Comparison of ENCODE assay signal across 20 cellular contexts in genomic region chr10:4202936-4203335, GRCh38.
DNase-seq lines count a peak whose midpoint lies in the region; FAIRE-seq and TF ChIP-seq lines count a peak whose summit lies in the region.
"Had no signal": no experiment of that assay in that cellular context is flagged by ENCODE, and none has a peak within 500 bp of the region (broad histone marks: within the 10 kb centered on the region; RNA-seq: fewer than 3 reads in every experiment).

No MANE protein-coding gene starts in this region.

- H3K4me1 ChIP-seq in GM23248 (ENCODE audit: insufficient read depth) (peaks cover 11% of the 10 kb centered on the region), adipocyte (ENCODE audit: control insufficient read depth, insufficient read depth, low read length) (no peaks in the 10 kb centered on the region), endothelial cell of umbilical vein (ENCODE audit: control insufficient read depth, extremely low read depth, insufficient read depth, low read length) (no peaks in the 10 kb centered on the region), smooth muscle cell (ENCODE audit: low read depth) (peaks cover 5% of the 10 kb centered on the region), endodermal cell (ENCODE audit: control insufficient read depth, insufficient read depth, low read length) (peaks cover 3% of the 10 kb centered on the region)
- H3K4me1 ChIP-seq: BLaER1, SJCRH30 had no signal

- no peak overlapping the region for H3K27ac Mint-ChIP-seq in endodermal cell
- H3K27ac Mint-ChIP-seq: CD4-positive, CD25-positive, alpha-beta regulatory T cell; GM23338; H9; HFFc6 had no signal

- no peaks in the 10 kb centered on the region for H3K36me3 Mint-ChIP-seq in endodermal cell (ENCODE audit: low read depth)
- H3K36me3 Mint-ChIP-seq: CD4-positive, CD25-positive, alpha-beta regulatory T cell had no signal

- no peak for DNase-seq in GM23248
- peak; percentile 18 for DNase-seq in adipocyte (ENCODE audit: low read depth)
- peak; percentile 72 for DNase-seq in endothelial cell of umbilical vein (ENCODE audit: low read depth, low spot score)
- no peak for DNase-seq in smooth muscle cell (lab: John Stamatoyannopoulos, UW; ENCODE audit: unreplicated experiment)
- DNase-seq in kidney tubule cell (ENCODE audit: low spot score), result no peak
- DNase-seq in NCI-H526 (lab: John Stamatoyannopoulos, UW), result no peak
- DNase-seq in endodermal cell, result no peak
- DNase-seq: CD4-positive, CD25-positive, alpha-beta regulatory T cell; H9; HFFc6; NCI-H1048; NCI-H1417; NCI-H1694; NCI-H2029 treated with DMSO at 0.1 percent for 48 hours; NCI-H510A had no signal

- no peak overlapping the region for H3K4me3 ChIP-seq in GM23248
- H3K4me3 ChIP-seq in adipocyte (ENCODE audit: low read length), result no peak overlapping the region
- no peak overlapping the region for H3K4me3 ChIP-seq in endothelial cell of umbilical vein (replicated peaks in 1 of 3; ENCODE audit: insufficient read depth in 1 of 3, low read depth in 1 of 3, low read length in 3 of 3)
- no peak overlapping the region for H3K4me3 ChIP-seq in smooth muscle cell
- no peak overlapping the region for H3K4me3 ChIP-seq in endodermal cell (ENCODE audit: low read length)
- H3K4me3 ChIP-seq: BLaER1, GM23338, SJCRH30 had no signal

- no peaks in the 10 kb centered on the region for H3K36me3 ChIP-seq in GM23248 (ENCODE audit: low read depth)
- H3K36me3 ChIP-seq in adipocyte (ENCODE audit: control insufficient read depth, insufficient read depth, low read length, severe bottlenecking), result no peaks in the 10 kb centered on the region
- no peaks in the 10 kb centered on the region for H3K36me3 ChIP-seq in endothelial cell of umbilical vein (ENCODE audit: control insufficient read depth in 2 of 2, extremely low read depth in 1 of 2, insufficient read depth in 2 of 2, low read length in 2 of 2)
- H3K36me3 ChIP-seq in smooth muscle cell (ENCODE audit: low read depth), result no peaks in the 10 kb centered on the region
- no peaks in the 10 kb centered on the region for H3K36me3 ChIP-seq in endodermal cell (ENCODE audit: control insufficient read depth, insufficient read depth, low read length)
- H3K36me3 ChIP-seq: BLaER1, SJCRH30 had no signal

- H2AFZ ChIP-seq in GM23248 (no peak overlapping the region), endothelial cell of umbilical vein (ENCODE audit: low read depth, low read length) (no peak overlapping the region), smooth muscle cell (ENCODE audit: low read depth) (no peak overlapping the region)
- H2AFZ ChIP-seq: GM23338 had no signal

- in situ Hi-C loops in GM23248 (cut with MboI), result no loop called here

- H3K9me3 ChIP-seq in GM23248 (ENCODE audit: low read depth) (no peaks in the 10 kb centered on the region), adipocyte (ENCODE audit: control insufficient read depth, low read length) (no peaks in the 10 kb centered on the region), endothelial cell of umbilical vein (replicated peaks; ENCODE audit: control insufficient read depth, insufficient read depth, low read length) (no peaks in the 10 kb centered on the region), smooth muscle cell (replicated peaks; ENCODE audit: low read depth) (no peaks in the 10 kb centered on the region), endodermal cell (ENCODE audit: control insufficient read depth, low read length) (no peaks in the 10 kb centered on the region)
- H3K9me3 ChIP-seq: BLaER1, SJCRH30 had no signal

- no peak overlapping the region for H3K9ac ChIP-seq in GM23248
- H3K9ac ChIP-seq in adipocyte (ENCODE audit: low read length), result no peak overlapping the region
- no peak overlapping the region for H3K9ac ChIP-seq in endothelial cell of umbilical vein (replicated peaks; ENCODE audit: extremely low read depth, insufficient read depth, low read length)
- no peak overlapping the region for H3K9ac ChIP-seq in smooth muscle cell (ENCODE audit: low read depth)
- no peak overlapping the region for H3K9ac ChIP-seq in endodermal cell (ENCODE audit: extremely low read depth, low read length, poor library complexity, severe bottlenecking)
- H3K9ac ChIP-seq: BLaER1 had no signal

- peaks cover 9% of the 10 kb centered on the region for H3K4me1 Mint-ChIP-seq in endodermal cell

- no peaks in the 10 kb centered on the region for H3K9me1 ChIP-seq in endothelial cell of umbilical vein (replicated peaks; ENCODE audit: control insufficient read depth, extremely low read depth, insufficient read depth, low read length)

- H3K79me2 ChIP-seq in GM23248 (ENCODE audit: insufficient read depth), result no peaks in the 10 kb centered on the region
- H3K79me2 ChIP-seq in endothelial cell of umbilical vein (ENCODE audit: control insufficient read depth, insufficient read depth, low read length), result no peaks in the 10 kb centered on the region
- no peaks in the 10 kb centered on the region for H3K79me2 ChIP-seq in smooth muscle cell (ENCODE audit: low read depth)

- H4K20me1 ChIP-seq in GM23248 (ENCODE audit: insufficient read depth), result no peaks in the 10 kb centered on the region
- no peaks in the 10 kb centered on the region for H4K20me1 ChIP-seq in endothelial cell of umbilical vein (replicated peaks; ENCODE audit: control insufficient read depth, extremely low read depth, insufficient read depth, low read length)
- H4K20me1 ChIP-seq in smooth muscle cell (ENCODE audit: low read depth), result no peaks in the 10 kb centered on the region
- H4K20me1 ChIP-seq: BLaER1 had no signal

- TF ChIP-seq POLR2A in endothelial cell of umbilical vein (IDR thresholded peaks at IDR 0.05; ENCODE audit: low read depth, low read length), result no peak

- H3K4me3 Mint-ChIP-seq in endodermal cell, result no peak overlapping the region
- H3K4me3 Mint-ChIP-seq: CD4-positive, CD25-positive, alpha-beta regulatory T cell; GM23338; H9; HFFc6 had no signal

- intact Hi-C loops in endothelial cell of umbilical vein (cut with micrococcal nuclease), result no loop called here

- WGBS in GM23248 (ENCODE audit: low coverage in 1 of 2, low lambda C conversion rate in 2 of 2, missing lambda C conversion rate in 2 of 2), 2 experiments, result 96 to 100% methylated on average over 1 of the region's 1 CpG
- WGBS in smooth muscle cell (ENCODE audit: low lambda C conversion rate), result 92% methylated on average over 1 of the region's 1 CpG
- WGBS in endodermal cell (ENCODE audit: insufficient coverage in 1 of 2, insufficient read length in 1 of 2), 2 experiments, result 89 to 96% methylated on average over 1 of the region's 1 CpG

- peaks cover 2% of the 10 kb centered on the region for H3K27me3 Mint-ChIP-seq in endodermal cell (ENCODE audit: insufficient read depth)

- H3K27ac ChIP-seq in GM23248 (peak overlapping the region; percentile 2; the same call in 1 of the 2 replicates), endothelial cell of umbilical vein (ENCODE audit: insufficient read depth, low read depth, low read length) (no peak overlapping the region), smooth muscle cell (ENCODE audit: low read depth) (peak overlapping the region; percentile 58), endodermal cell (ENCODE audit: low read depth, low read length) (no peak overlapping the region)
- H3K27ac ChIP-seq: BLaER1, SJCRH30 had no signal

- TF ChIP-seq CTCF in endothelial cell of umbilical vein (IDR thresholded peaks at IDR 0.05; ENCODE audit: extremely low read depth in 1 of 2, insufficient read depth in 1 of 2, low read depth in 1 of 2, low read length in 2 of 2), result no peak
- no peak for TF ChIP-seq CTCF in smooth muscle cell (IDR thresholded peaks at IDR 0.05; ENCODE audit: borderline replicate concordance, insufficient read depth, poor library complexity, severe bottlenecking)
- TF ChIP-seq CTCF in endodermal cell (conservative IDR thresholded peaks at IDR 0.05), result no peak

- H3K4me2 ChIP-seq in GM23248 (ENCODE audit: unreplicated experiment) (no peak overlapping the region), endothelial cell of umbilical vein (ENCODE audit: insufficient read depth, low read length) (no peak overlapping the region), smooth muscle cell (peak overlapping the region; percentile 9)
- H3K4me2 ChIP-seq: BLaER1, GM23338 had no signal

- BruUV-seq in endothelial cell of umbilical vein (replicated peaks; lab: Mats Ljungman, UMichigan), result no TSS peak

- FAIRE-seq in endothelial cell of umbilical vein (lab: Jason Lieb, UNC), result no peak
- FAIRE-seq: A204.1, GM18507 had no signal

- dilution Hi-C loops in endothelial cell of umbilical vein (cut with MboI; ENCODE audit: extremely low pct_ligation_motif_present, low sequenced_read_pairs), result no loop called here

- no peaks in the 10 kb centered on the region for H3K27me3 ChIP-seq in GM23248 (replicated peaks; ENCODE audit: insufficient read depth)
- H3K27me3 ChIP-seq in adipocyte (replicated peaks; ENCODE audit: control insufficient read depth, insufficient read depth, low read length), result no peaks in the 10 kb centered on the region
- H3K27me3 ChIP-seq in endothelial cell of umbilical vein (ENCODE audit: control insufficient read depth in 2 of 2, insufficient read depth in 2 of 2, low read length in 2 of 2), result peaks cover 0 to 1% of the 10 kb centered on the region in 2 experiments
- no peaks in the 10 kb centered on the region for H3K27me3 ChIP-seq in smooth muscle cell (ENCODE audit: low read depth)
- H3K27me3 ChIP-seq in endodermal cell (ENCODE audit: control insufficient read depth, insufficient read depth, low read length, poor library complexity, severe bottlenecking), result no peaks in the 10 kb centered on the region
- H3K27me3 ChIP-seq: BLaER1, SJCRH30 had no signal

- H3F3A ChIP-seq in GM23248 (ENCODE audit: insufficient read depth) (no peaks in the 10 kb centered on the region), smooth muscle cell (ENCODE audit: low read depth) (peaks cover 3% of the 10 kb centered on the region)

- no peaks in the 10 kb centered on the region for H3K9me2 ChIP-seq in GM23248 (ENCODE audit: insufficient read depth)

- H3K9me3 Mint-ChIP-seq in endodermal cell, result no peaks in the 10 kb centered on the region
- H3K9me3 Mint-ChIP-seq: GM23338, H9, HFFc6 had no signal

- POLR2A ChIA-PET in endothelial cell of umbilical vein (lab: Charles Lee), result no interaction called here

- CTCF ChIA-PET in endothelial cell of umbilical vein (lab: Charles Lee), result interaction anchor here (0.7 kb wide), 1 partner anchor 330 kb away, joined by 3 read pairs; no protein-coding TSS in a partner anchor

TF ChIP-seq in endothelial cell of umbilical vein, 7 proteins besides CTCF, POLR2A, EP300 and RAD21 (continues in another document):
- no peak for TF ChIP-seq GATA2 (IDR thresholded peaks at IDR 0.05; ENCODE audit: insufficient read depth, insufficient read length, low read depth, low read length)
- no peak for TF ChIP-seq EZH2 (IDR thresholded peaks at IDR 0.05; ENCODE audit: borderline replicate concordance, low read depth, low read length, severe bottlenecking)
- TF ChIP-seq FOS (IDR thresholded peaks at IDR 0.05; ENCODE audit: borderline replicate concordance, insufficient read depth, low read length), result no peak
- no peak for TF ChIP-seq MYC (IDR thresholded peaks at IDR 0.05; ENCODE audit: low read depth, low read length)
- no peak for TF ChIP-seq JUN (IDR thresholded peaks at IDR 0.05; ENCODE audit: borderline replicate concordance, insufficient read depth, insufficient read length, low read depth)
- no peak for TF ChIP-seq POLR2AphosphoS5 (IDR thresholded peaks at IDR 0.05; ENCODE audit: insufficient read depth, low read depth, low read length)

Comparison
In these comparisons a context has a peak if more than half of its experiments do, and no peak if none do; other contexts are left out.
1. DNase-seq: peak in adipocyte (single experiment) and endothelial cell of umbilical vein (single experiment); none in GM23248 (single experiment), smooth muscle cell (single experiment), kidney tubule cell (single experiment), NCI-H526 (0 of 2) and endodermal cell (single experiment).
2. H3K27ac ChIP-seq: peak in GM23248 (single experiment) and smooth muscle cell (single experiment); none in endothelial cell of umbilical vein (single experiment) and endodermal cell (single experiment).